Comparison of ENCODE assay signal across 16 cellular contexts in genomic region chr14:52129733-52130132, GRCh38.
DNase-seq lines count a peak whose midpoint lies in the region; ATAC-seq and TF ChIP-seq lines count a peak whose summit lies in the region.
"Had no signal": no experiment of that assay in that cellular context is flagged by ENCODE, and none has a peak within 500 bp of the region (broad histone marks: within the 10 kb centered on the region; RNA-seq: fewer than 3 reads in every experiment).

No MANE protein-coding gene starts in this region.

- TF ChIP-seq CTCF in cardiac muscle cell (IDR thresholded peaks at IDR 0.05; ENCODE audit: low read depth, low read length) (no peak), fibroblast of mammary gland (conservative IDR thresholded peaks at IDR 0.05; ENCODE audit: control insufficient read depth, insufficient read depth, low read depth, low read length) (no peak), nephron (IDR thresholded peaks at IDR 0.05; ENCODE audit: unreplicated experiment in 3 of 3) (no peak), upper lobe of left lung (IDR thresholded peaks at IDR 0.05) (no peak)

- ATAC-seq in activated T-helper 17 cell treated with anti-CD3 and anti-CD28 coated beads, Interleukin-2, amount 50 U/mL, for 72 hours (replicated peaks): no peak
- ATAC-seq in upper lobe of left lung (ENCODE audit: low FRiP score in 2 of 2): no peak
- ATAC-seq: CD8-positive, alpha-beta T cell; PC-3 had no signal

- TF ChIP-seq POLR2A in upper lobe of left lung (IDR thresholded peaks at IDR 0.05): no peak

- H3K4me1 ChIP-seq in cardiac muscle cell (ENCODE audit: low read depth): peaks cover 26% of the 10 kb centered on the region
- peaks cover 0 to 5% (median 0%) of the 10 kb centered on the region in 4 donors for H3K4me1 ChIP-seq in upper lobe of left lung

- H3K4me3 Mint-ChIP-seq in nephron: no peak overlapping the region
- no peak overlapping the region for H3K4me3 Mint-ChIP-seq in activated T-helper 17 cell treated with anti-CD3 and anti-CD28 coated beads, Interleukin-2, amount 50 U/mL, for 72 hours
- H3K4me3 Mint-ChIP-seq: CD8-positive, alpha-beta T cell had no signal

- H3K4me1 Mint-ChIP-seq in nephron: peaks cover 23% of the 10 kb centered on the region
- peaks cover 10% of the 10 kb centered on the region for H3K4me1 Mint-ChIP-seq in activated T-helper 17 cell treated with anti-CD3 and anti-CD28 coated beads, Interleukin-2, amount 50 U/mL, for 72 hours

- peak overlapping the region; percentile 10 to 41 (median 34) for H3K27ac Mint-ChIP-seq in nephron
- no peak overlapping the region for H3K27ac Mint-ChIP-seq in activated T-helper 17 cell treated with anti-CD3 and anti-CD28 coated beads, Interleukin-2, amount 50 U/mL, for 72 hours
- H3K27ac Mint-ChIP-seq: CD8-positive, alpha-beta T cell had no signal

- H3K27ac ChIP-seq in cardiac muscle cell (peak overlapping the region; percentile 44), upper lobe of left lung (no peak overlapping the region)
- H3K27ac ChIP-seq: BLaER1 had no signal

- H3K4me3 ChIP-seq in cardiac muscle cell (no peak overlapping the region), fibroblast of mammary gland (ENCODE audit: control insufficient read depth, low read depth, low read length) (no peak overlapping the region), upper lobe of left lung (no peak overlapping the region)
- H3K4me3 ChIP-seq: BLaER1 had no signal

- intact Hi-C loops in cardiac septum (cut with DNase I): loop anchor here (5.0 to 10.0 kb wide), 3 partner anchors 57 to 845 kb away; no protein-coding TSS in a partner anchor

- H3K36me3 ChIP-seq in cardiac muscle cell: no peaks in the 10 kb centered on the region
- no peaks in the 10 kb centered on the region for H3K36me3 ChIP-seq in upper lobe of left lung
- H3K36me3 ChIP-seq: BLaER1 had no signal

- H3K36me3 Mint-ChIP-seq in nephron (ENCODE audit: low read depth): no peaks in the 10 kb centered on the region
- no peaks in the 10 kb centered on the region for H3K36me3 Mint-ChIP-seq in activated T-helper 17 cell treated with anti-CD3 and anti-CD28 coated beads, Interleukin-2, amount 50 U/mL, for 72 hours (ENCODE audit: low read depth)
- H3K36me3 Mint-ChIP-seq: CD8-positive, alpha-beta T cell had no signal

- peaks cover 7% of the 10 kb centered on the region for H3K9me3 Mint-ChIP-seq in nephron
- no peaks in the 10 kb centered on the region for H3K9me3 Mint-ChIP-seq in activated T-helper 17 cell treated with anti-CD3 and anti-CD28 coated beads, Interleukin-2, amount 50 U/mL, for 72 hours

- DNase-seq in cardiac muscle cell (ENCODE audit: low read depth in 1 of 2, low spot score in 1 of 2): peak in 1 of 2 donors; percentile 23
- DNase-seq in cardiac septum (ENCODE audit: low spot score): no peak
- DNase-seq in fibroblast of mammary gland (ENCODE audit: low read depth): peak; percentile 34
- no peak for DNase-seq in NCI-H510A (lab: John Stamatoyannopoulos, UW)
- no peak for DNase-seq in NCI-H1105 (lab: John Stamatoyannopoulos, UW)
- no peak for DNase-seq in upper lobe of left lung
- DNase-seq: CD8-positive, alpha-beta T cell; HCEC 1CT; NCI-H1105 treated with DMSO at 0.1 percent for 48 hours; NCI-H187; NCI-H2171; NCI-H748 treated with DMSO at 0.1 percent for 48 hours; PC-3 had no signal

- TF ChIP-seq EP300 in upper lobe of left lung (IDR thresholded peaks at IDR 0.05): no peak

- H3K9me3 ChIP-seq in cardiac muscle cell (ENCODE audit: low read depth) (no peaks in the 10 kb centered on the region), upper lobe of left lung (peaks cover 0 to 2% (median 0%) of the 10 kb centered on the region in 4 donors)

- H3K27me3 ChIP-seq in cardiac muscle cell (no peaks in the 10 kb centered on the region), upper lobe of left lung (no peaks in the 10 kb centered on the region)
- H3K27me3 ChIP-seq: BLaER1 had no signal

- H3K27me3 Mint-ChIP-seq in nephron (ENCODE audit: low read depth): no peaks in the 10 kb centered on the region
- H3K27me3 Mint-ChIP-seq in activated T-helper 17 cell treated with anti-CD3 and anti-CD28 coated beads, Interleukin-2, amount 50 U/mL, for 72 hours: no peaks in the 10 kb centered on the region

- WGBS in upper lobe of left lung, 2 donors: 83 to 86% methylated on average over 3 of the region's 3 CpGs
